Comparison of ENCODE assay signal across 22 cellular contexts in the genomic region with DNA sequence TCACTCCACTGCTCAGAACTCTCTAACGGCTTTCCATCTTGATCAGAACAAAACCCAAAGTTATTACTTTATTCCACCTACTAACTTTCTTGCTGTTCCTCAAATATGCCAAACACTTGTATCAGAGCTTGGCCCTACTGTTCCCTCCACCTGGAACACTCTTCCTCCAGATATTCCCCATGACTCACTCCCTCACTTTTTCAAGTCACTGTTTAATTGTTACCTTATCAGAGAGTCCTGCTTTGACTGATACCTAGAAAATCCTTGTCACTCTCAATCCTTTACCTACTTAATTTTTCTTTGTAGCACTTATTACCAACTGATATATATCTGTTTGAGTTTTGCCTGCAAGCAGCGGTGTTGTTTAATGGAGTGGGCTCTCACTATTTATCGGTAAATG. TPM values are rescaled to one million over a fixed set of nuclear protein-coding genes. Genes with fewer than 3 reads are reported as not detected.
DNase-seq lines count a peak whose midpoint lies in the region; ATAC-seq, FAIRE-seq and TF ChIP-seq lines count a peak whose summit lies in the region.
"Had no signal": no experiment of that assay in that cellular context is flagged by ENCODE, and none has a peak within 500 bp of the region (broad histone marks: within the 10 kb centered on the region; RNA-seq: fewer than 3 reads in every experiment).

No MANE protein-coding gene starts in this region.

- TF ChIP-seq EP300 in K562 (IDR thresholded peaks at IDR 0.05; ENCODE audit: low read length), result no peak

- POLR2A ChIA-PET in Caco-2 (lab: Charles Lee), result no interaction called here
- POLR2A ChIA-PET in HCT116 (lab: Charles Lee), result no interaction called here
- POLR2A ChIA-PET in K562 (lab: Yijun Ruan, JAX), result no interaction called here

- no peaks in the 10 kb centered on the region for H3K9me1 ChIP-seq in K562 (ENCODE audit: control insufficient read depth, insufficient read depth, low read length)

- H3K9me2 ChIP-seq in HCT116 (ENCODE audit: insufficient read depth), result no peaks in the 10 kb centered on the region

- BruUV-seq in Caco-2 (replicated peaks; lab: Mats Ljungman, UMichigan) (no TSS peak), HCT116 (replicated peaks; lab: Mats Ljungman, UMichigan) (no TSS peak), K562 (replicated peaks; lab: Mats Ljungman, UMichigan) (no TSS peak)

- 13% methylated on average over 3 of the region's 3 CpGs for WGBS in K562 (ENCODE audit: insufficient coverage, low coverage, missing lambda C conversion rate)
- 73% methylated on average over 3 of the region's 3 CpGs for WGBS in right lobe of liver (ENCODE audit: insufficient coverage, low coverage, low lambda C conversion rate, missing lambda C conversion rate)

- no peaks in the 10 kb centered on the region for H3K9me3 Mint-ChIP-seq in Caco-2 (ENCODE audit: unreplicated experiment)
- H3K9me3 Mint-ChIP-seq: CD4-positive, CD25-positive, alpha-beta regulatory T cell; CD8-positive, alpha-beta T cell had no signal

- no peak overlapping the region for H2AFZ ChIP-seq in HCT116 (ENCODE audit: low read depth, low read length, poor library complexity, severe bottlenecking)
- H2AFZ ChIP-seq in K562 (ENCODE audit: low read depth, low read length), result no peak overlapping the region

- H3K36me3 ChIP-seq in Caco-2 (ENCODE audit: control insufficient read depth, insufficient read depth, low read length) (no peaks in the 10 kb centered on the region), HCT116 (ENCODE audit: control insufficient read depth in 1 of 2, insufficient read depth in 2 of 2, low read length in 2 of 2) (no peaks in the 10 kb centered on the region), K562 (ENCODE audit: control insufficient read depth, insufficient read depth, low read length) (no peaks in the 10 kb centered on the region), right lobe of liver (no peaks in the 10 kb centered on the region)
- H3K36me3 ChIP-seq: BLaER1, HAP-1 had no signal

- H3K27ac Mint-ChIP-seq in Caco-2 (ENCODE audit: unreplicated experiment), result peak overlapping the region; percentile 64
- H3K27ac Mint-ChIP-seq: B cell; CD4-positive, CD25-positive, alpha-beta regulatory T cell; CD8-positive, alpha-beta T cell had no signal

- RAD21 ChIA-PET in HCT116 (lab: Charles Lee; ENCODE audit: low non-redundant PET in 1 of 2, low total read pairs in 2 of 2, uncharacterized antibody in 2 of 2, unreplicated experiment in 2 of 2), result no interaction called here

- H3K4me3 ChIP-seq in Caco-2 (ENCODE audit: low read depth, low read length) (no peak overlapping the region), HCT116 (replicated peaks in 1 of 2; ENCODE audit: low read depth in 1 of 2, low read length in 2 of 2) (no peak overlapping the region), K562 (no peak overlapping the region), right lobe of liver (no peak overlapping the region)
- H3K4me3 ChIP-seq: BLaER1, HAP-1 had no signal

- no peaks in the 10 kb centered on the region for H3K79me2 ChIP-seq in HCT116 (ENCODE audit: insufficient read depth, low read length)
- H3K79me2 ChIP-seq in K562 (ENCODE audit: control insufficient read depth, insufficient read depth, low read length), result no peaks in the 10 kb centered on the region

- H4K20me1 ChIP-seq in HCT116 (ENCODE audit: insufficient read depth), result no peaks in the 10 kb centered on the region
- no peaks in the 10 kb centered on the region for H4K20me1 ChIP-seq in K562 (replicated peaks; ENCODE audit: control insufficient read depth, insufficient read depth, low read length)
- H4K20me1 ChIP-seq: BLaER1 had no signal

- intact Hi-C loops in Caco-2 (cut with micrococcal nuclease; ENCODE audit: unreplicated experiment), result no loop called here
- intact Hi-C loops in HCT116 (cut with micrococcal nuclease), result no loop called here
- intact Hi-C loops in K562 (cut with micrococcal nuclease), result no loop called here
- intact Hi-C loops in right lobe of liver (cut with DNase I), result no loop called here

- ATAC-seq in HCT116 (no peak), K562 (no peak), right lobe of liver (no peak)
- ATAC-seq: CD8-positive, alpha-beta T cell had no signal

- DNase-seq in Caco-2 (no peak), HCT116 (ENCODE audit: low read depth, low spot score) (no peak), K562 (ENCODE audit: extremely low read depth in 1 of 4, low spot score in 3 of 4) (peak in 2 of 4 experiments; percentile 30), renal cortical epithelial cell (ENCODE audit: low read depth) (peak; percentile 42), right lobe of liver (no peak), DMS153 (lab: John Stamatoyannopoulos, UW) (no peak)
- DNase-seq: CD4-positive, CD25-positive, alpha-beta regulatory T cell; CD8-positive, alpha-beta T cell; DMS 273 treated with DMSO at 0.1 percent for 48 hours; DMS53; DMS79 treated with DMSO at 0.1 percent for 48 hours; GF-D8; GOT3 had no signal

- no peak overlapping the region for H3K27ac ChIP-seq in HCT116 (ENCODE audit: low read depth, low read length)
- H3K27ac ChIP-seq in K562 (ENCODE audit: extremely low read depth, low read depth, low read length), result no peak overlapping the region
- H3K27ac ChIP-seq in right lobe of liver, result no peak overlapping the region
- H3K27ac ChIP-seq: BLaER1, C4-2B had no signal

- peak overlapping the region; percentile 24; the same call in 1 of the 2 replicates for H3K4me2 ChIP-seq in HCT116 (ENCODE audit: low read length)
- H3K4me2 ChIP-seq in K562 (ENCODE audit: insufficient read depth, low read length), result no peak overlapping the region
- H3K4me2 ChIP-seq: BLaER1 had no signal

- H3K27me3 ChIP-seq in Caco-2 (replicated peaks; ENCODE audit: control insufficient read depth, insufficient read depth, low read length) (no peaks in the 10 kb centered on the region), HCT116 (ENCODE audit: insufficient read depth, low read length) (no peaks in the 10 kb centered on the region), K562 (ENCODE audit: control insufficient read depth in 2 of 2, insufficient read depth in 2 of 2, low read length in 2 of 2) (no peaks in the 10 kb centered on the region), right lobe of liver (no peaks in the 10 kb centered on the region)
- H3K27me3 ChIP-seq: BLaER1 had no signal

- no peak overlapping the region for H3K4me3 Mint-ChIP-seq in Caco-2 (ENCODE audit: unreplicated experiment)
- H3K4me3 Mint-ChIP-seq: B cell; CD8-positive, alpha-beta T cell had no signal

- peaks cover 7% of the 10 kb centered on the region for H3K36me3 Mint-ChIP-seq in Caco-2 (ENCODE audit: insufficient read depth, unreplicated experiment)
- H3K36me3 Mint-ChIP-seq: CD4-positive, CD25-positive, alpha-beta regulatory T cell had no signal

- H3K4me1 Mint-ChIP-seq in Caco-2 (ENCODE audit: low read depth, unreplicated experiment), result peaks cover 14% of the 10 kb centered on the region

- no peak for TF ChIP-seq POLR2A in HCT116 (IDR thresholded peaks at IDR 0.05; ENCODE audit: borderline replicate concordance, extremely low read depth, insufficient read depth, insufficient read length)
- TF ChIP-seq POLR2A in K562 (conservative IDR thresholded peaks at IDR 0.05), result no peak
- no peak for TF ChIP-seq POLR2A in right lobe of liver (IDR thresholded peaks at IDR 0.05)

- no peaks in the 10 kb centered on the region for H3K27me3 Mint-ChIP-seq in Caco-2 (ENCODE audit: insufficient read depth, unreplicated experiment)
- H3K27me3 Mint-ChIP-seq: B cell had no signal

- no peak overlapping the region for H3K9ac ChIP-seq in HCT116 (ENCODE audit: low read length)
- H3K9ac ChIP-seq in K562 (ENCODE audit: insufficient read depth in 1 of 2, low read depth in 2 of 2, low read length in 2 of 2), result no peak overlapping the region
- H3K9ac ChIP-seq: BLaER1 had no signal

- FAIRE-seq in K562 (lab: Jason Lieb, UNC), result peak; percentile 60
- FAIRE-seq: D721Med, GM12891, GM18507, H54 had no signal

- H3K4me1 ChIP-seq in Caco-2, result peaks cover 5% of the 10 kb centered on the region
- H3K4me1 ChIP-seq in HCT116 (ENCODE audit: control insufficient read depth in 1 of 2, insufficient read depth in 2 of 2, low read length in 2 of 2), result peaks cover 8 to 30% of the 10 kb centered on the region in 2 experiments
- peaks cover 3 to 12% of the 10 kb centered on the region in 2 experiments; a peak in 3 of 5 replicates for H3K4me1 ChIP-seq in K562 (replicated peaks in 1 of 2; ENCODE audit: control insufficient read depth in 2 of 2, insufficient read depth in 2 of 2, low read length in 2 of 2)
- peaks cover 0 to 5% (median 2%) of the 10 kb centered on the region in 4 donors for H3K4me1 ChIP-seq in right lobe of liver

- TF ChIP-seq CTCF in Caco-2 (IDR thresholded peaks at IDR 0.05; ENCODE audit: insufficient read depth in 1 of 2, low read depth in 1 of 2, low read length in 1 of 2, severe bottlenecking in 1 of 2, unreplicated experiment in 1 of 2), result no peak
- TF ChIP-seq CTCF in HCT116 (IDR thresholded peaks at IDR 0.05 in 2 of 3, conservative IDR thresholded peaks at IDR 0.05 in 1 of 3; ENCODE audit: borderline replicate concordance in 1 of 3, insufficient read depth in 1 of 3, low read depth in 2 of 3, low read length in 2 of 3), result no peak
- TF ChIP-seq CTCF in K562 (IDR thresholded peaks at IDR 0.05 in 2 of 3, conservative IDR thresholded peaks at IDR 0.05 in 1 of 3; ENCODE audit: insufficient read depth in 2 of 3, low read depth in 1 of 3, low read length in 3 of 3), result no peak
- no peak for TF ChIP-seq CTCF in right lobe of liver (IDR thresholded peaks at IDR 0.05)

- in situ Hi-C loops in K562 (cut with MboI), result loop anchor here (25.0 kb wide), 1 partner anchor 197 kb away; no protein-coding TSS in a partner anchor

- H3K9me3 ChIP-seq in Caco-2 (no peaks in the 10 kb centered on the region), HCT116 (ENCODE audit: control insufficient read depth in 1 of 2, insufficient read depth in 1 of 2, low read depth in 1 of 2, low read length in 2 of 2) (no peaks in the 10 kb centered on the region), K562 (replicated peaks; ENCODE audit: control insufficient read depth, insufficient read depth, low read depth, low read length) (no peaks in the 10 kb centered on the region), right lobe of liver (no peaks in the 10 kb centered on the region)
- H3K9me3 ChIP-seq: BLaER1, HAP-1 had no signal

- CTCF ChIA-PET in Caco-2 (lab: Charles Lee) (interaction anchor here (0.6 to 1.4 kb wide), 4 partner anchors 9 to 220 kb away, joined by 3 to 5 read pairs (median 4); no protein-coding TSS in a partner anchor), HCT116 (lab: Charles Lee) (interaction anchor here (0.7 to 1.7 kb wide), 2 partner anchors 14 to 38 kb away, joined by 3 to 5 read pairs; no protein-coding TSS in a partner anchor), K562 (lab: Yijun Ruan, JAX; ENCODE audit: low intra/inter-chr PET ratio) (no interaction called here)

- TF ChIP-seq RAD21 in HCT116 (IDR thresholded peaks at IDR 0.05; ENCODE audit: low read depth) (no peak), K562 (CRISPR knock-in tag; conservative IDR thresholded peaks at IDR 0.05 in 1 of 2, IDR thresholded peaks at IDR 0.05 in 1 of 2) (no peak)

RNA-seq across cellular contexts. Expression of gene NFKB2, which starts 5.6 kb away (rescaled TPM):
- 35.1 and 36.5 TPM in 2 replicates for total RNA-seq in Caco-2 (2022)
- 115 TPM for total RNA-seq in HCT116 (2021; ENCODE audit: unreplicated experiment)
- polyA plus RNA-seq in HCT116 (2012), result 111 and 133 TPM in 2 replicates
- total RNA-seq in K562 (2011; cell fraction: chromatin; rRNA removed; ENCODE audit: low replicate concordance), result 20.7 and 56.0 TPM in 2 replicates
- total RNA-seq in K562 (2011; cell fraction: nucleolus; rRNA removed), result 26.2 and 30.9 TPM in 2 replicates
- total RNA-seq in K562 (2011; cell fraction: nucleoplasm; rRNA removed), result 16.3 and 26.1 TPM in 2 replicates
- 14.7 and 19.3 TPM in 2 replicates for total RNA-seq in K562 (2014; rRNA removed)
- total RNA-seq in K562 (2014; rRNA removed; fragmentation: Illumina TruSeq; extraction: Trizol), result 5.7 and 6.0 TPM in 2 replicates
- 4.2 and 5.3 TPM in 2 replicates for total RNA-seq in K562 (2015; rRNA removed; fragmentation: Illumina TruSeq; extraction: Trizol)
- 20.3 and 20.6 TPM in 2 replicates for total RNA-seq in K562 (2021)
- 7.9 and 9.7 TPM in 2 replicates for polyA plus RNA-seq in K562 (2011; rRNA removed)
- 5.8 and 10.1 TPM in 2 replicates for polyA plus RNA-seq in K562 (2011; cell fraction: cytosol; rRNA removed)
- 29.8 and 52.6 TPM in 2 replicates for polyA plus RNA-seq in K562 (2011; cell fraction: nucleus; rRNA removed)
- 13.9 and 31.5 TPM in 2 replicates for polyA plus RNA-seq in K562 (2012)
- polyA plus RNA-seq in K562 (2014; fragmentation: Illumina TruSeq; extraction: Trizol), result 9.4 and 11.4 TPM in 2 replicates
- under 1 TPM; 0.07 to 0.11 TPM for polyA plus RNA-seq in K562 (2014; fragmentation: Nextera tagmentation; extraction: Ambion mirVana)
- 12.2 and 15.3 TPM in 2 replicates for polyA plus RNA-seq in K562 (2014; rRNA removed)
- 4.3 and 4.6 TPM in 2 replicates for polyA minus RNA-seq in K562 (2011; rRNA and poly(A)+ RNA removed)
- 6.4 and 11.0 TPM in 2 replicates for polyA minus RNA-seq in K562 (2011; cell fraction: cytosol; rRNA and poly(A)+ RNA removed)
- polyA minus RNA-seq in K562 (2011; cell fraction: nucleus; rRNA and poly(A)+ RNA removed), result 8.2 and 8.8 TPM in 2 replicates
- 52.4 and 57.3 TPM in 2 replicates for total RNA-seq in renal cortical epithelial cell
- total RNA-seq in right lobe of liver, result 10 to 100 TPM in 4 of 6 experiments, 1 to 10 TPM in 2; 7.5 to 46.0 (median 19.4) TPM

RNA-seq across cellular contexts. Expression of gene PSD, which starts 28.7 kb away (rescaled TPM):
- total RNA-seq in Caco-2 (2022) (2.8 and 3.8 TPM in 2 replicates), HCT116 (2021; ENCODE audit: unreplicated experiment) (9.7 TPM), K562 (2014; rRNA removed) (0.54 and 1.1 TPM in 2 replicates), K562 (2014; rRNA removed; fragmentation: Illumina TruSeq; extraction: Trizol) (0.10 and 0.11 TPM in 2 replicates), K562 (2015; rRNA removed; fragmentation: Illumina TruSeq; extraction: Trizol) (0.54 and 0.60 TPM in 2 replicates), K562 (2021) (1.5 and 1.7 TPM in 2 replicates), renal cortical epithelial cell (0.17 and 3.5 TPM in 2 replicates), right lobe of liver (1 to 10 TPM in 3 of 6 experiments, under 1 TPM in 3; 0.12 to 4.6 (median 1.3) TPM)
- polyA plus RNA-seq in HCT116 (2012), result 8.5 and 8.7 TPM in 2 replicates
- total RNA-seq in K562 (2011; cell fraction: chromatin; rRNA removed; ENCODE audit: low replicate concordance), result 2.6 and 10.1 TPM in 2 replicates
- total RNA-seq in K562 (2011; cell fraction: nucleolus; rRNA removed), result 6.1 and 10.2 TPM in 2 replicates
- total RNA-seq in K562 (2011; cell fraction: nucleoplasm; rRNA removed), result 3.3 and 4.3 TPM in 2 replicates
- polyA plus RNA-seq in K562 (2011; rRNA removed) (0.89 and 1.6 TPM in 2 replicates), K562 (2014; fragmentation: Illumina TruSeq; extraction: Trizol) (0.40 and 0.64 TPM in 2 replicates), K562 (2014; fragmentation: Nextera tagmentation; extraction: Ambion mirVana) (not detected), K562 (2014; rRNA removed) (0.89 and 1.5 TPM in 2 replicates)
- polyA plus RNA-seq in K562 (2011; cell fraction: cytosol; rRNA removed), result 1.2 and 3.0 TPM in 2 replicates
- polyA plus RNA-seq in K562 (2011; cell fraction: nucleus; rRNA removed), result 7.0 and 9.6 TPM in 2 replicates
- 3.4 TPM in 2 replicates for polyA plus RNA-seq in K562 (2012)
- polyA minus RNA-seq in K562 (2011; rRNA and poly(A)+ RNA removed), result 0.06 and 0.49 TPM in 2 replicates
- 0.76 and 1.8 TPM in 2 replicates for polyA minus RNA-seq in K562 (2011; cell fraction: cytosol; rRNA and poly(A)+ RNA removed)
- 2.7 and 3.5 TPM in 2 replicates for polyA minus RNA-seq in K562 (2011; cell fraction: nucleus; rRNA and poly(A)+ RNA removed)
- total RNA-seq: A172 had no signal

RNA-seq across cellular contexts. Expression of gene FBXL15, which starts 30.7 kb away (rescaled TPM):
- total RNA-seq in Caco-2 (2022) (7.9 and 8.6 TPM in 2 replicates), HCT116 (2021; ENCODE audit: unreplicated experiment) (21.1 TPM), K562 (2014; rRNA removed) (25.8 and 27.4 TPM in 2 replicates), K562 (2014; rRNA removed; fragmentation: Illumina TruSeq; extraction: Trizol) (0.80 and 1.2 TPM in 2 replicates), K562 (2015; rRNA removed; fragmentation: Illumina TruSeq; extraction: Trizol) (4.1 and 4.5 TPM in 2 replicates), K562 (2021) (19.5 and 25.4 TPM in 2 replicates), renal cortical epithelial cell (12.7 and 15.1 TPM in 2 replicates), right lobe of liver (10 to 100 TPM in 2 of 6 experiments, 1 to 10 TPM in 4; 5.6 to 22.9 (median 9.0) TPM)
- polyA plus RNA-seq in HCT116 (2012), result 15.8 and 19.9 TPM in 2 replicates
- total RNA-seq in K562 (2011; cell fraction: chromatin; rRNA removed; ENCODE audit: low replicate concordance), result 2.1 and 10.9 TPM in 2 replicates
- 16.8 and 21.0 TPM in 2 replicates for total RNA-seq in K562 (2011; cell fraction: nucleolus; rRNA removed)
- total RNA-seq in K562 (2011; cell fraction: nucleoplasm; rRNA removed), result 6.7 and 7.4 TPM in 2 replicates
- polyA plus RNA-seq in K562 (2011; rRNA removed) (3.5 and 5.6 TPM in 2 replicates), K562 (2014; fragmentation: Illumina TruSeq; extraction: Trizol) (1.4 and 3.1 TPM in 2 replicates), K562 (2014; fragmentation: Nextera tagmentation; extraction: Ambion mirVana) (under 1 TPM; 0.08 to 0.31 TPM), K562 (2014; rRNA removed) (24.0 and 25.9 TPM in 2 replicates)
- 10.9 and 32.1 TPM in 2 replicates for polyA plus RNA-seq in K562 (2011; cell fraction: cytosol; rRNA removed)
- 29.9 and 52.2 TPM in 2 replicates for polyA plus RNA-seq in K562 (2011; cell fraction: nucleus; rRNA removed)
- polyA plus RNA-seq in K562 (2012), result 9.6 and 16.4 TPM in 2 replicates
- polyA minus RNA-seq in K562 (2011; rRNA and poly(A)+ RNA removed), result 0.49 and 0.72 TPM in 2 replicates
- polyA minus RNA-seq in K562 (2011; cell fraction: cytosol; rRNA and poly(A)+ RNA removed), result 2.8 and 7.2 TPM in 2 replicates
- 5.5 and 7.0 TPM in 2 replicates for polyA minus RNA-seq in K562 (2011; cell fraction: nucleus; rRNA and poly(A)+ RNA removed)

RNA-seq across cellular contexts. Expression of gene CUEDC2, which starts 42.5 kb away (rescaled TPM):
- total RNA-seq in Caco-2 (2022) (32.1 and 32.6 TPM in 2 replicates), HCT116 (2021; ENCODE audit: unreplicated experiment) (96.7 TPM), K562 (2014; rRNA removed) (35.9 and 37.0 TPM in 2 replicates), K562 (2014; rRNA removed; fragmentation: Illumina TruSeq; extraction: Trizol) (13.5 and 17.8 TPM in 2 replicates), K562 (2015; rRNA removed; fragmentation: Illumina TruSeq; extraction: Trizol) (19.9 and 21.0 TPM in 2 replicates), K562 (2021) (36.0 and 40.1 TPM in 2 replicates), renal cortical epithelial cell (49.5 and 50.0 TPM in 2 replicates), right lobe of liver (10 to 100 TPM; 23.0 to 32.1 (median 26.8) TPM)
- 77.0 and 106 TPM in 2 replicates for polyA plus RNA-seq in HCT116 (2012)
- total RNA-seq in K562 (2011; cell fraction: chromatin; rRNA removed; ENCODE audit: low replicate concordance), result 16.7 and 39.3 TPM in 2 replicates
- 30.3 and 31.5 TPM in 2 replicates for total RNA-seq in K562 (2011; cell fraction: nucleolus; rRNA removed)
- 14.4 and 24.2 TPM in 2 replicates for total RNA-seq in K562 (2011; cell fraction: nucleoplasm; rRNA removed)
- polyA plus RNA-seq in K562 (2011; rRNA removed) (27.4 and 34.9 TPM in 2 replicates), K562 (2014; fragmentation: Illumina TruSeq; extraction: Trizol) (44.5 and 48.9 TPM in 2 replicates), K562 (2014; fragmentation: Nextera tagmentation; extraction: Ambion mirVana) (10 to 100 TPM in 1 of 2 experiments, 1 to 10 TPM in 1; 8.5 to 17.0 TPM), K562 (2014; rRNA removed) (45.6 and 48.3 TPM in 2 replicates)
- polyA plus RNA-seq in K562 (2011; cell fraction: cytosol; rRNA removed), result 53.4 and 65.7 TPM in 2 replicates
- polyA plus RNA-seq in K562 (2011; cell fraction: nucleus; rRNA removed), result 66.8 and 81.1 TPM in 2 replicates
- 33.8 and 48.3 TPM in 2 replicates for polyA plus RNA-seq in K562 (2012)
- polyA minus RNA-seq in K562 (2011; rRNA and poly(A)+ RNA removed), result 9.5 TPM in 2 replicates
- polyA minus RNA-seq in K562 (2011; cell fraction: cytosol; rRNA and poly(A)+ RNA removed), result 22.7 and 24.0 TPM in 2 replicates
- polyA minus RNA-seq in K562 (2011; cell fraction: nucleus; rRNA and poly(A)+ RNA removed), result 7.7 and 8.6 TPM in 2 replicates
